Comparison of ENCODE assay signal across 15 cellular contexts in the genomic region with DNA sequence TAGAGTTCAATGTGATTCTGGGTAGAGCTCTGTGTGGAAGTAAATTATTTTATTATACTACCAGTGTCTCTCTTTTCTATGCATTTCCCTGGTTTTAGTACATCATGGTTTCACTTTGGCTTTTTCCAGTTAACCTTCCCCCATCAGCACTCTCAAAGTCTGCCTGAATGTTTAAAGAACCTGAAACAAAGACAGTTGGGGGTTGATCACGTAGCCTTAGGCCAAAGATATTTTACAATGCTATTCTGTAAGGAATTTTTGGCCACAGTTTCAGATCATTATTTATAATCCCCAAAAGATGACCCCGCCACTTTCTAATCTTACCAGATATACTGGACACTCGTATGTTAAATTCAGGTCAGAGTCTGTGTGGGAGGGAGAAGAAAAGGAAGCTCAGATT.
"Had no signal": no experiment of that assay in that cellular context is flagged by ENCODE, and none has a peak within 500 bp of the region (broad histone marks: within the 10 kb centered on the region; RNA-seq: fewer than 3 reads in every experiment).

No MANE protein-coding gene starts in this region.

- H3K36me3 ChIP-seq: esophagus squamous epithelium, heart left ventricle, neutrophil, right lobe of liver, upper lobe of right lung had no signal

- DNase-seq: activated CD4-positive, alpha-beta memory T cell treated with anti-CD3 and anti-CD28 coated beads for 36 hours; activated CD4-positive, alpha-beta T cell treated with anti-CD3 and anti-CD28 coated beads for 1 hour; activated gamma-delta T cell treated with Interleukin-2 at 50 U/mL for 16 hours; activated T-cell treated with anti-CD3 and anti-CD28 coated beads, Interleukin-2, amount 50 U/mL, for 4 hours; aorta; esophagus squamous epithelium; foreskin keratinocyte; heart left ventricle; midbrain; naive B cell; right lobe of liver; stimulated activated CD4-positive, alpha-beta T cell treated with anti-CD3 and anti-CD28 coated beads, Interleukin-4, amount 100 ng/mL, for 24 hours; upper lobe of right lung had no signal

- H3K4me1 Mint-ChIP-seq: naive B cell had no signal

- H3K27ac ChIP-seq: esophagus squamous epithelium, foreskin keratinocyte, heart left ventricle, neutrophil, right lobe of liver, upper lobe of right lung had no signal

- ATAC-seq: activated T-cell treated with anti-CD3 and anti-CD28 coated beads, Interleukin-2, amount 50 U/mL, for 4 hours; foreskin keratinocyte; right lobe of liver; upper lobe of right lung had no signal

- H3K27ac Mint-ChIP-seq: activated CD4-positive, alpha-beta memory T cell treated with anti-CD3 and anti-CD28 coated beads for 36 hours; naive B cell; stimulated activated naive CD8-positive, alpha-beta T cell treated with anti-CD3 and anti-CD28 coated beads, Interleukin-15, Interleukin-2, amounts not matched to agents 100 ng/mL and 50 ng/mL, for 24 hours had no signal

- H3K36me3 Mint-ChIP-seq: activated CD4-positive, alpha-beta memory T cell treated with anti-CD3 and anti-CD28 coated beads for 36 hours; naive B cell had no signal

- H3K9me3 Mint-ChIP-seq: activated CD4-positive, alpha-beta memory T cell treated with anti-CD3 and anti-CD28 coated beads for 36 hours; activated T-cell treated with anti-CD3 and anti-CD28 coated beads, Interleukin-2, amount 50 U/mL, for 4 hours; stimulated activated naive CD8-positive, alpha-beta T cell treated with anti-CD3 and anti-CD28 coated beads, Interleukin-15, Interleukin-2, amounts not matched to agents 100 ng/mL and 50 ng/mL, for 24 hours had no signal

- H3K27me3 ChIP-seq: esophagus squamous epithelium, foreskin keratinocyte, heart left ventricle, neutrophil, right lobe of liver had no signal

- H3K4me3 ChIP-seq: esophagus squamous epithelium, heart left ventricle, right lobe of liver, upper lobe of right lung had no signal

- H3K4me1 ChIP-seq: right lobe of liver, upper lobe of right lung had no signal

- H3K4me3 Mint-ChIP-seq: activated CD4-positive, alpha-beta memory T cell treated with anti-CD3 and anti-CD28 coated beads for 36 hours; activated T-cell treated with anti-CD3 and anti-CD28 coated beads, Interleukin-2, amount 50 U/mL, for 4 hours; naive B cell; stimulated activated naive CD8-positive, alpha-beta T cell treated with anti-CD3 and anti-CD28 coated beads, Interleukin-15, Interleukin-2, amounts not matched to agents 100 ng/mL and 50 ng/mL, for 24 hours had no signal
